Comparison of ENCODE assay signal across 8 cellular contexts in genomic region chr3:5122741-5123706, GRCh38. TPM values are rescaled to one million over a fixed set of nuclear protein-coding genes. Genes with fewer than 3 reads are reported as not detected.
DNase-seq lines count a peak whose midpoint lies in the region; ATAC-seq and TF ChIP-seq lines count a peak whose summit lies in the region.

No MANE protein-coding gene starts in this region.

- no peaks in the 10 kb centered on the region for H3K9me3 ChIP-seq in naive thymus-derived CD4-positive, alpha-beta T cell (ENCODE audit: control insufficient read depth in 2 of 3, low read length in 3 of 3)
- no peaks in the 10 kb centered on the region for H3K9me3 ChIP-seq in vagina

- H3K4me3 Mint-ChIP-seq in activated T-helper 17 cell treated with anti-CD3 and anti-CD28 coated beads, Interleukin-2, amount 50 U/mL, for 72 hours: peak overlapping the region; percentile 80
- peak overlapping the region; percentile 81 to 96 (median 88) for H3K4me3 Mint-ChIP-seq in naive thymus-derived CD4-positive, alpha-beta T cell

- no peaks in the 10 kb centered on the region for H3K27me3 Mint-ChIP-seq in activated T-helper 17 cell treated with anti-CD3 and anti-CD28 coated beads, Interleukin-2, amount 50 U/mL, for 72 hours
- no peaks in the 10 kb centered on the region for H3K27me3 Mint-ChIP-seq in naive thymus-derived CD4-positive, alpha-beta T cell

- H3K27me3 ChIP-seq in naive thymus-derived CD4-positive, alpha-beta T cell (ENCODE audit: control insufficient read depth in 2 of 2, insufficient read depth in 2 of 2, low read length in 2 of 2): no peaks in the 10 kb centered on the region
- no peaks in the 10 kb centered on the region for H3K27me3 ChIP-seq in vagina

- DNase-seq in HEK293T (ENCODE audit: extremely low spot score) (peak; percentile 52), NCI-H2029 treated with DMSO at 0.1 percent for 48 hours (lab: John Stamatoyannopoulos, UW) (peak; percentile 47), fibroblast of pulmonary artery (ENCODE audit: low read depth) (peak; percentile 82), vagina (ENCODE audit: extremely low spot score in 2 of 2) (no peak), GF-D8 (lab: John Stamatoyannopoulos, UW) (no peak)
- peak in 8 of 9 donors; percentile 9 to 39 (median 16) for DNase-seq in naive thymus-derived CD4-positive, alpha-beta T cell

- H3K36me3 ChIP-seq in naive thymus-derived CD4-positive, alpha-beta T cell (ENCODE audit: control insufficient read depth in 2 of 3, insufficient read depth in 3 of 3, low read length in 3 of 3): peaks cover 0 to 6% (median 0%) of the 10 kb centered on the region in 3 experiments
- H3K36me3 ChIP-seq in vagina: no peaks in the 10 kb centered on the region

- H3K4me1 ChIP-seq in naive thymus-derived CD4-positive, alpha-beta T cell (ENCODE audit: control insufficient read depth in 2 of 2, insufficient read depth in 2 of 2, low read length in 2 of 2): peaks cover 22 to 25% of the 10 kb centered on the region in 2 donors
- peaks cover 48% of the 10 kb centered on the region for H3K4me1 ChIP-seq in vagina

- ATAC-seq in activated T-helper 17 cell treated with anti-CD3 and anti-CD28 coated beads, Interleukin-2, amount 50 U/mL, for 72 hours (replicated peaks): peak; percentile 83
- ATAC-seq in naive thymus-derived CD4-positive, alpha-beta T cell: peak; percentile 7

- TF ChIP-seq CTCF in GM12873 (IDR thresholded peaks at IDR 0.05; ENCODE audit: insufficient read depth, low read depth, low read length, missing control alignments): peak; percentile 28
- no peak for TF ChIP-seq CTCF in fibroblast of pulmonary artery (IDR thresholded peaks at IDR 0.05; ENCODE audit: low read length, missing control alignments)
- TF ChIP-seq CTCF in vagina (IDR thresholded peaks at IDR 0.05): no peak

- peak overlapping the region; percentile 88 for H3K27ac ChIP-seq in naive thymus-derived CD4-positive, alpha-beta T cell (ENCODE audit: low read depth, low read length)
- H3K27ac ChIP-seq in vagina: peak overlapping the region; percentile 98

- POLR2A ChIA-PET in HEK293T (lab: Yijun Ruan, JAX): interaction anchor here (0.7 to 1.7 kb wide), 4 partner anchors 16 to 102 kb away, joined by 3 to 4 read pairs (median 3); no protein-coding TSS in a partner anchor
- POLR2A ChIA-PET in naive thymus-derived CD4-positive, alpha-beta T cell (lab: Charles Lee): interaction anchor here (0.9 to 2.7 kb wide), 7 partner anchors 16 to 75 kb away, joined by 3 to 14 read pairs (median 4); partner anchors contain the start of gene EDEM1

- peak overlapping the region; percentile 80 for H3K4me3 ChIP-seq in fibroblast of pulmonary artery (replicated peaks; ENCODE audit: low read depth, low read length)
- H3K4me3 ChIP-seq in naive thymus-derived CD4-positive, alpha-beta T cell (ENCODE audit: low read length): peak overlapping the region; percentile 92
- peak overlapping the region; percentile 81 to 98 for H3K4me3 ChIP-seq in vagina

- no peaks in the 10 kb centered on the region for H3K9me3 Mint-ChIP-seq in activated T-helper 17 cell treated with anti-CD3 and anti-CD28 coated beads, Interleukin-2, amount 50 U/mL, for 72 hours
- H3K9me3 Mint-ChIP-seq in naive thymus-derived CD4-positive, alpha-beta T cell: no peaks in the 10 kb centered on the region

- no peak for TF ChIP-seq POLR2A in vagina (IDR thresholded peaks at IDR 0.05)

- H3K36me3 Mint-ChIP-seq in activated T-helper 17 cell treated with anti-CD3 and anti-CD28 coated beads, Interleukin-2, amount 50 U/mL, for 72 hours (ENCODE audit: low read depth): peaks cover 51% of the 10 kb centered on the region
- H3K36me3 Mint-ChIP-seq in naive thymus-derived CD4-positive, alpha-beta T cell: peaks cover 0 to 6% (median 2%) of the 10 kb centered on the region in 5 donors

- CTCF ChIA-PET in HEK293T (lab: Yijun Ruan, JAX): interaction anchor here (0.5 to 1.1 kb wide), 7 partner anchors 13 to 402 kb away, joined by 3 to 4 read pairs (median 3); no protein-coding TSS in a partner anchor
- CTCF ChIA-PET in naive thymus-derived CD4-positive, alpha-beta T cell (lab: Charles Lee): interaction anchor here (0.5 to 1.1 kb wide), 3 partner anchors 15 to 412 kb away, joined by 3 to 6 read pairs (median 3); no protein-coding TSS in a partner anchor

- intact Hi-C loops in naive thymus-derived CD4-positive, alpha-beta T cell (cut with micrococcal nuclease): loop anchor here (1.0 to 5.0 kb wide), 16 partner anchors 13 to 1997 kb away; partner anchors contain the start of genes BHLHE40 (in 2 of the 2), CRBN (in 2 of the 2), EDEM1 (in 2 of the 2) and ITPR1 (in 2 of the 2)
- intact Hi-C loops in vagina (cut with DNase I): loop anchor here (10.0 kb wide), 1 partner anchor 62 kb away; the partner anchor contains the start of gene EDEM1

- H3K27ac Mint-ChIP-seq in activated T-helper 17 cell treated with anti-CD3 and anti-CD28 coated beads, Interleukin-2, amount 50 U/mL, for 72 hours: peak overlapping the region; percentile 89
- peak overlapping the region; percentile 79 to 93 (median 88) for H3K27ac Mint-ChIP-seq in naive thymus-derived CD4-positive, alpha-beta T cell

- peaks cover 15% of the 10 kb centered on the region for H3K4me1 Mint-ChIP-seq in activated T-helper 17 cell treated with anti-CD3 and anti-CD28 coated beads, Interleukin-2, amount 50 U/mL, for 72 hours
- peaks cover 29 to 59% (median 52%) of the 10 kb centered on the region in 7 donors for H3K4me1 Mint-ChIP-seq in naive thymus-derived CD4-positive, alpha-beta T cell

TF ChIP-seq in HEK293T, 16 proteins besides CTCF, POLR2A, EP300 and RAD21:
- TF ChIP-seq NFRKB (IDR thresholded peaks at IDR 0.05): no peak
- TF ChIP-seq TARDBP (IDR thresholded peaks at IDR 0.05): 0 out of 2 replicates have a peak, but pooled peaks have one; percentile 16

RNA-seq across cellular contexts. Expression of gene ARL8B, which starts 0.9 kb away (rescaled TPM):
- total RNA-seq in activated T-helper 17 cell treated with anti-CD3 and anti-CD28 coated beads, Interleukin-2, amount 50 U/mL, for 72 hours: 10 to 100 TPM; 48.2 to 60.9 TPM
- 10 to 100 TPM; 43.7 to 61.6 (median 48.4) TPM for total RNA-seq in naive thymus-derived CD4-positive, alpha-beta T cell
- polyA plus RNA-seq in naive thymus-derived CD4-positive, alpha-beta T cell: 10 to 100 TPM; 43.7 to 66.1 TPM
- total RNA-seq in vagina: 44.4 TPM

Comparison
In these comparisons a context has a peak if more than half of its experiments do, and no peak if none do; other contexts are left out.
1. DNase-seq: peak in HEK293T (single experiment), NCI-H2029 treated with DMSO at 0.1 percent for 48 hours (single experiment), fibroblast of pulmonary artery (single experiment) and naive thymus-derived CD4-positive, alpha-beta T cell (8 of 9); none in vagina (0 of 2) and GF-D8 (single experiment).
2. Peak in every context shown above with its lines, with median percentiles within 50 percentile points of each other: H3K4me3 ChIP-seq.